1 cellular context compared by ENCODE assay signal in genomic region chr1:209354111-209354839, GRCh38.
A peak's percentile ranks its signal among the peaks of the same experiment; 100 is the strongest.
TF ChIP-seq lines count a peak whose summit lies in the region.

No MANE protein-coding gene starts in this region.

TF ChIP-seq in GM23338, 12 proteins besides CTCF, POLR2A, EP300 and RAD21 (continued from another document):
- peak; percentile 87 for TF ChIP-seq ZNF462 (CRISPR knock-in tag; IDR thresholded peaks at IDR 0.05)
